6 cellular contexts compared by ENCODE assay signal in genomic region chr12:57429473-57430116, GRCh38. TPM values are rescaled to one million over a fixed set of nuclear protein-coding genes. Genes with fewer than 3 reads are reported as not detected.
DNase-seq lines count a peak whose midpoint lies in the region; ATAC-seq, FAIRE-seq and TF ChIP-seq lines count a peak whose summit lies in the region.

No MANE protein-coding gene starts in this region.

- TF ChIP-seq POLR2A in lower leg skin (IDR thresholded peaks at IDR 0.05) (no peak), GM12891 (IDR thresholded peaks at IDR 0.05; ENCODE audit: low read depth, low read length) (no peak)

- intact Hi-C loops in lower leg skin (cut with DNase I; ENCODE audit: low total_unique reads) = no loop called here

- WGBS in lower leg skin, 2 donors = 24 to 25% methylated on average over 9 of the region's 9 CpGs

- peak overlapping the region; percentile 97 for H3K27ac ChIP-seq in VCaP

- no peak for FAIRE-seq in GM12891 (lab: Jason Lieb, UNC)

- peak; percentile 31 for DNase-seq in EH (ENCODE audit: low read depth)
- peak in 1 of 2 donors; percentile 56 for DNase-seq in lower leg skin (ENCODE audit: low spot score in 2 of 2)
- no peak for DNase-seq in GM12891 (ENCODE audit: insufficient read length, low spot score)
- DNase-seq in SKM-1 (lab: John Stamatoyannopoulos, UW; ENCODE audit: unreplicated experiment) = no peak

- peak overlapping the region; percentile 45 for H3K4me3 ChIP-seq in lower leg skin (ENCODE audit: low read depth, poor library complexity, severe bottlenecking)

- no peak for TF ChIP-seq CTCF in VCaP (conservative IDR thresholded peaks at IDR 0.05)
- TF ChIP-seq CTCF in lower leg skin (IDR thresholded peaks at IDR 0.05) = no peak

- ATAC-seq in HG02938 (IDR thresholded peaks at IDR 0.05; ENCODE audit: unreplicated experiment) = no peak

TF ChIP-seq in GM12891, 5 proteins besides CTCF, POLR2A, EP300 and RAD21:
- no peak for TF ChIP-seq SPI1 (IDR thresholded peaks at IDR 0.05; ENCODE audit: low read depth, low read length)
- no peak for TF ChIP-seq PAX5 (IDR thresholded peaks at IDR 0.05; ENCODE audit: insufficient read depth, low read length, severe bottlenecking)
- TF ChIP-seq POLR2AphosphoS5 (IDR thresholded peaks at IDR 0.05; ENCODE audit: low read depth, low read length) = no peak
- no peak for TF ChIP-seq POU2F2 (IDR thresholded peaks at IDR 0.05; ENCODE audit: low read depth, low read length)
- no peak for TF ChIP-seq TAF1 (IDR thresholded peaks at IDR 0.05; ENCODE audit: low read depth, low read length)

RNA-seq across cellular contexts. Expression of gene R3HDM2, which starts 1.2 kb away (rescaled TPM):
- 10 to 100 TPM; 37.2 to 64.6 (median 54.3) TPM for total RNA-seq in lower leg skin
- polyA plus RNA-seq in GM12891 (2012; ENCODE audit: low read depth, missing spikeins) = 13.3 TPM

RNA-seq across cellular contexts. Expression of gene INHBC, which starts 5.0 kb away (rescaled TPM):
- total RNA-seq in lower leg skin = not detected
- polyA plus RNA-seq in GM12891 (2012; ENCODE audit: low read depth, missing spikeins) = 0.15 TPM

RNA-seq across cellular contexts. Expression of gene INHBE, which starts 25.5 kb away (rescaled TPM):
- total RNA-seq in lower leg skin = not detected
- polyA plus RNA-seq in GM12891 (2012; ENCODE audit: low read depth, missing spikeins) = 0.41 TPM

RNA-seq across cellular contexts. Expression of gene GLI1, which starts 30.0 kb away (rescaled TPM):
- total RNA-seq in lower leg skin = 10 to 100 TPM in 1 of 4 donors, 1 to 10 TPM in 1, under 1 TPM in 2; 0.19 to 13.4 (median 1.9) TPM
- polyA plus RNA-seq in GM12891 (2012; ENCODE audit: low read depth, missing spikeins) = 0.42 TPM

RNA-seq across cellular contexts. Expression of gene ARHGAP9, which starts 50.1 kb away (rescaled TPM):
- 1 to 10 TPM; 2.3 to 6.6 (median 3.1) TPM for total RNA-seq in lower leg skin
- 71.0 TPM for polyA plus RNA-seq in GM12891 (2012; ENCODE audit: low read depth, missing spikeins)
